In genomic region chr12:9606247-9606646, GRCh38 we compare ENCODE assay signal across 20 cellular contexts. TPM values are rescaled to one million over a fixed set of nuclear protein-coding genes. Genes with fewer than 3 reads are reported as not detected.
DNase-seq lines count a peak whose midpoint lies in the region; ATAC-seq and TF ChIP-seq lines count a peak whose summit lies in the region.
"Had no signal": no experiment of that assay in that cellular context is flagged by ENCODE, and none has a peak within 500 bp of the region (broad histone marks: within the 10 kb centered on the region; RNA-seq: fewer than 3 reads in every experiment).

No MANE protein-coding gene starts in this region.

- H3K4me3 ChIP-seq in CD4-positive, alpha-beta memory T cell (ENCODE audit: low read length in 2 of 2) = peak overlapping the region in 1 of 2 donors; percentile 36
- peak overlapping the region; percentile 0 for H3K4me3 ChIP-seq in mononuclear cell (ENCODE audit: low read length)

- no peak for DNase-seq in activated T-cell treated with anti-CD3 and anti-CD28 coated beads, Interleukin-2, amount 50 U/mL, for 24 hours
- DNase-seq in activated T-cell treated with anti-CD3 and anti-CD28 coated beads, Interleukin-2, amount 50 U/mL, for 1 hour = no peak
- DNase-seq in CD4-positive, alpha-beta memory T cell = peak in 1 of 5 donors; percentile 14
- no peak for DNase-seq in activated CD8-positive, alpha-beta T cell treated with anti-CD3 and anti-CD28 coated beads for 36 hours
- DNase-seq in HuH-7.5 (ENCODE audit: low spot score) = no peak
- no peak for DNase-seq in HEK293T (ENCODE audit: extremely low spot score)
- DNase-seq: BE2C; NCI-H1092 treated with DMSO at 0.1 percent for 48 hours; NCI-H1694; NCI-H2081 treated with DMSO at 0.1 percent for 48 hours; NCI-H748 treated with DMSO at 0.1 percent for 48 hours; NK-92 treated with Interleukin-12 subunit alpha and Interleukin-12 subunit beta, amount 100 ng/mL, for 24 hours; SHP77 had no signal

- ATAC-seq in activated CD8-positive, alpha-beta T cell treated with anti-CD3 and anti-CD28 coated beads for 36 hours = no peak
- no peak for ATAC-seq in GM21737 (IDR thresholded peaks at IDR 0.05; ENCODE audit: unreplicated experiment)

- no peak for TF ChIP-seq CTCF in activated CD8-positive, alpha-beta T cell treated with anti-CD3 and anti-CD28 coated beads for 36 hours (IDR thresholded peaks at IDR 0.05)

- peaks cover 11% of the 10 kb centered on the region for H3K36me3 Mint-ChIP-seq in activated T-cell treated with anti-CD3 and anti-CD28 coated beads, Interleukin-2, amount 50 U/mL, for 24 hours (ENCODE audit: low read depth)
- H3K36me3 Mint-ChIP-seq in CD4-positive, alpha-beta memory T cell = peaks cover 21 to 40% of the 10 kb centered on the region in 2 donors
- peaks cover 4% of the 10 kb centered on the region for H3K36me3 Mint-ChIP-seq in activated CD8-positive, alpha-beta T cell treated with anti-CD3 and anti-CD28 coated beads for 36 hours (ENCODE audit: low read depth)

- no peaks in the 10 kb centered on the region for H3K27me3 Mint-ChIP-seq in activated T-cell treated with anti-CD3 and anti-CD28 coated beads, Interleukin-2, amount 50 U/mL, for 24 hours
- H3K27me3 Mint-ChIP-seq in CD4-positive, alpha-beta memory T cell = no peaks in the 10 kb centered on the region
- H3K27me3 Mint-ChIP-seq in activated CD8-positive, alpha-beta T cell treated with anti-CD3 and anti-CD28 coated beads for 36 hours = no peaks in the 10 kb centered on the region

- H3K9me3 Mint-ChIP-seq in activated T-cell treated with anti-CD3 and anti-CD28 coated beads, Interleukin-2, amount 50 U/mL, for 24 hours = peaks cover 2% of the 10 kb centered on the region
- peaks cover 0 to 17% (median 10%) of the 10 kb centered on the region in 8 donors for H3K9me3 Mint-ChIP-seq in CD4-positive, alpha-beta memory T cell
- peaks cover 3% of the 10 kb centered on the region for H3K9me3 Mint-ChIP-seq in activated CD8-positive, alpha-beta T cell treated with anti-CD3 and anti-CD28 coated beads for 36 hours

- H3K27ac ChIP-seq in CD4-positive, alpha-beta memory T cell (ENCODE audit: low read depth, low read length) = peak overlapping the region; percentile 37

- H3K4me1 ChIP-seq in CD4-positive, alpha-beta memory T cell (ENCODE audit: insufficient read depth, low read length) = peaks cover 27% of the 10 kb centered on the region
- no peaks in the 10 kb centered on the region for H3K4me1 ChIP-seq in mononuclear cell (ENCODE audit: insufficient read depth, low read length)
- H3K4me1 ChIP-seq: BE2C had no signal

- peak overlapping the region; percentile 35 for H3K4me3 Mint-ChIP-seq in activated T-cell treated with anti-CD3 and anti-CD28 coated beads, Interleukin-2, amount 50 U/mL, for 24 hours
- peak overlapping the region; percentile 83 to 89 (median 86) for H3K4me3 Mint-ChIP-seq in CD4-positive, alpha-beta memory T cell
- H3K4me3 Mint-ChIP-seq in activated CD8-positive, alpha-beta T cell treated with anti-CD3 and anti-CD28 coated beads for 36 hours = peak overlapping the region; percentile 46

- H3K27ac Mint-ChIP-seq in activated T-cell treated with anti-CD3 and anti-CD28 coated beads, Interleukin-2, amount 50 U/mL, for 24 hours = peak overlapping the region; percentile 34
- H3K27ac Mint-ChIP-seq in CD4-positive, alpha-beta memory T cell = peak overlapping the region in 6 of 7 donors; percentile 64 to 91 (median 83)
- peak overlapping the region; percentile 64 for H3K27ac Mint-ChIP-seq in activated CD8-positive, alpha-beta T cell treated with anti-CD3 and anti-CD28 coated beads for 36 hours

- H3K36me3 ChIP-seq in CD4-positive, alpha-beta memory T cell (ENCODE audit: insufficient read depth, low read length) = no peaks in the 10 kb centered on the region
- H3K36me3 ChIP-seq: BE2C had no signal

- CTCF ChIA-PET in CD4-positive, alpha-beta memory T cell (lab: Charles Lee; ENCODE audit: partially characterized antibody) = interaction anchor here (1.1 kb wide), 1 partner anchor 102 kb away, joined by 3 read pairs; no protein-coding TSS in a partner anchor
- CTCF ChIA-PET in activated CD8-positive, alpha-beta T cell treated with anti-CD3 and anti-CD28 coated beads for 36 hours (lab: Charles Lee) = no interaction called here
- CTCF ChIA-PET in HEK293T (lab: Yijun Ruan, JAX) = no interaction called here

- peaks cover 32% of the 10 kb centered on the region for H3K4me1 Mint-ChIP-seq in activated T-cell treated with anti-CD3 and anti-CD28 coated beads, Interleukin-2, amount 50 U/mL, for 24 hours (ENCODE audit: low read depth)
- H3K4me1 Mint-ChIP-seq in CD4-positive, alpha-beta memory T cell = peaks cover 28 to 73% (median 55%) of the 10 kb centered on the region in 4 donors
- peaks cover 12% of the 10 kb centered on the region for H3K4me1 Mint-ChIP-seq in activated CD8-positive, alpha-beta T cell treated with anti-CD3 and anti-CD28 coated beads for 36 hours (ENCODE audit: low read depth)

- H3K9me3 ChIP-seq in CD4-positive, alpha-beta memory T cell (ENCODE audit: control insufficient read depth in 1 of 2, low read length in 2 of 2) = peaks cover 0 to 4% of the 10 kb centered on the region in 2 donors
- H3K9me3 ChIP-seq in mononuclear cell (ENCODE audit: low read depth, low read length) = no peaks in the 10 kb centered on the region
- H3K9me3 ChIP-seq: BE2C had no signal

- intact Hi-C loops in CD4-positive, alpha-beta memory T cell (cut with micrococcal nuclease) = no loop called here
- intact Hi-C loops in activated CD8-positive, alpha-beta T cell treated with anti-CD3 and anti-CD28 coated beads for 36 hours (cut with micrococcal nuclease) = no loop called here

- POLR2A ChIA-PET in CD4-positive, alpha-beta memory T cell (lab: Charles Lee; ENCODE audit: partially characterized antibody) = interaction anchor here (1.0 to 2.3 kb wide), 3 partner anchors 8 to 42 kb away, joined by 3 to 9 read pairs (median 4); no protein-coding TSS in a partner anchor
- POLR2A ChIA-PET in activated CD8-positive, alpha-beta T cell treated with anti-CD3 and anti-CD28 coated beads for 36 hours (lab: Charles Lee) = no interaction called here
- POLR2A ChIA-PET in HEK293T (lab: Yijun Ruan, JAX) = no interaction called here

- no peaks in the 10 kb centered on the region for H3K27me3 ChIP-seq in CD4-positive, alpha-beta memory T cell (ENCODE audit: insufficient read depth, low read length)
- H3K27me3 ChIP-seq in mononuclear cell (ENCODE audit: insufficient read depth, low read length) = no peaks in the 10 kb centered on the region
- H3K27me3 ChIP-seq: BE2C had no signal

TF ChIP-seq in HEK293T, 16 proteins besides CTCF, POLR2A, EP300 and RAD21:
- TF ChIP-seq BHLHE40 (IDR thresholded peaks at IDR 0.05; ENCODE audit: borderline replicate concordance) = no peak
- no peak for TF ChIP-seq LEF1 (IDR thresholded peaks at IDR 0.05; ENCODE audit: borderline replicate concordance)
- TF ChIP-seq SP1 (IDR thresholded peaks at IDR 0.05) = no peak
- TF ChIP-seq TARDBP (IDR thresholded peaks at IDR 0.05) = no peak
- TF ChIP-seq ZNF384 (IDR thresholded peaks at IDR 0.05) = no peak
- TF ChIP-seq FOXA1 (IDR thresholded peaks at IDR 0.05) = no peak
- TF ChIP-seq CTBP1 (IDR thresholded peaks at IDR 0.05; ENCODE audit: borderline replicate concordance) = no peak
- TF ChIP-seq HDGF (IDR thresholded peaks at IDR 0.05; ENCODE audit: borderline replicate concordance) = no peak
- no peak for TF ChIP-seq ELF4 (IDR thresholded peaks at IDR 0.05)
- no peak for TF ChIP-seq FOXK2 (IDR thresholded peaks at IDR 0.05)
- TF ChIP-seq ARNT (IDR thresholded peaks at IDR 0.05) = no peak
- TF ChIP-seq PKNOX1 (IDR thresholded peaks at IDR 0.05) = no peak
- no peak for TF ChIP-seq L3MBTL2 (conservative IDR thresholded peaks at IDR 0.05)
- no peak for TF ChIP-seq SUZ12 (IDR thresholded peaks at IDR 0.05)
- TF ChIP-seq FOXM1 (IDR thresholded peaks at IDR 0.05; ENCODE audit: borderline replicate concordance) = no peak
TF ChIP-seq in HEK293T: peak in this region for 0.

RNA-seq across cellular contexts. Expression of gene KLRB1, which starts 1.5 kb away (rescaled TPM):
- total RNA-seq in CD4-positive, alpha-beta memory T cell = 10 to 100 TPM; 62.2 to 63.2 TPM
- 100 to 1,000 TPM; 133 to 196 TPM for polyA plus RNA-seq in CD4-positive, alpha-beta memory T cell
- total RNA-seq in activated CD8-positive, alpha-beta T cell treated with anti-CD3 and anti-CD28 coated beads for 36 hours = 1 to 10 TPM; 4.7 to 4.9 TPM
- total RNA-seq in mononuclear cell = 45.7 TPM
- total RNA-seq: A172, H1, LHCN-M2, NCI-H460, RPMI7951 had no signal
- polyA plus RNA-seq: H1 had no signal

Comparison
In these comparisons a context has a peak if more than half of its experiments do, and no peak if none do; other contexts are left out.
1. H3K4me3 Mint-ChIP-seq: peak in every context shown above with its lines; median percentile 86 in CD4-positive, alpha-beta memory T cell; 46 in activated CD8-positive, alpha-beta T cell treated with anti-CD3 and anti-CD28 coated beads for 36 hours; 35 in activated T-cell treated with anti-CD3 and anti-CD28 coated beads, Interleukin-2, amount 50 U/mL, for 24 hours.